In genomic region chr19:40928859-40929258, GRCh38 we compare ENCODE assay signal across 1 cellular context.
TF ChIP-seq lines count a peak whose summit lies in the region.

No MANE protein-coding gene starts in this region.

TF ChIP-seq in K562, 482 proteins besides CTCF, POLR2A, EP300 and RAD21 (continued from another document and continues in another):
- TF ChIP-seq, protein P1, sequence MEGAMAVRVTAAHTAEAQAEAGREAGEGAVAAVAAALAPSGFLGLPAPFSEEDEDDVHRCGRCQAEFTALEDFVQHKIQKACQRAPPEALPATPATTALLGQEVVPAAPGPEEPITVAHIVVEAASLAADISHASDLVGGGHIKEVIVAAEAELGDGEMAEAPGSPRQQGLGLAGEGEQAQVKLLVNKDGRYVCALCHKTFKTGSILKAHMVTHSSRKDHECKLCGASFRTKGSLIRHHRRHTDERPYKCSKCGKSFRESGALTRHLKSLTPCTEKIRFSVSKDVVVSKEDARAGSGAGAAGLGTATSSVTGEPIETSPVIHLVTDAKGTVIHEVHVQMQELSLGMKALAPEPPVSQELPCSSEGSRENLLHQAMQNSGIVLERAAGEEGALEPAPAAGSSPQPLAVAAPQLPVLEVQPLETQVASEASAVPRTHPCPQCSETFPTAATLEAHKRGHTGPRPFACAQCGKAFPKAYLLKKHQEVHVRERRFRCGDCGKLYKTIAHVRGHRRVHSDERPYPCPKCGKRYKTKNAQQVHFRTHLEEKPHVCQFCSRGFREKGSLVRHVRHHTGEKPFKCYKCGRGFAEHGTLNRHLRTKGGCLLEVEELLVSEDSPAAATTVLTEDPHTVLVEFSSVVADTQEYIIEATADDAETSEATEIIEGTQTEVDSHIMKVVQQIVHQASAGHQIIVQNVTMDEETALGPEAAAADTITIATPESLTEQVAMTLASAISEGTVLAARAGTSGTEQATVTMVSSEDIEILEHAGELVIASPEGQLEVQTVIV (CRISPR knock-in tag; IDR thresholded peaks at IDR 0.05; ENCODE audit: borderline replicate concordance): no peak
- TF ChIP-seq NR2C1 (IDR thresholded peaks at IDR 0.05) (no peak), NR2C1 (tag; IDR thresholded peaks at IDR 0.05) (peak; percentile 46; the same call in 1 of the 2 replicates), KLF10 (CRISPR knock-in tag; IDR thresholded peaks at IDR 0.05) (no peak), ZNF24 (IDR thresholded peaks at IDR 0.05) (no peak), MAFK (IDR thresholded peaks at IDR 0.05; ENCODE audit: low read length) (no peak), NCOA4 (IDR thresholded peaks at IDR 0.05; ENCODE audit: partially characterized antibody) (no peak), BMI1 (IDR thresholded peaks at IDR 0.05; ENCODE audit: low read length) (no peak), HDAC2 (IDR thresholded peaks at IDR 0.05) (no peak), NRF1 (conservative IDR thresholded peaks at IDR 0.05 in 1 of 2, IDR thresholded peaks at IDR 0.05 in 1 of 2) (no peak), FOXP1 (CRISPR knock-in tag; IDR thresholded peaks at IDR 0.05) (no peak), ZFX (CRISPR knock-in tag; IDR thresholded peaks at IDR 0.05) (0 out of 2 replicates have a peak, but pooled peaks have one; percentile 26), POLR2G (IDR thresholded peaks at IDR 0.05; ENCODE audit: low read depth, low read length) (no peak), MCM2 (IDR thresholded peaks at IDR 0.05; ENCODE audit: low read depth) (no peak), PTBP1 (IDR thresholded peaks at IDR 0.05; ENCODE audit: low read depth, low read length) (no peak), KAT7 (CRISPR knock-in tag; IDR thresholded peaks at IDR 0.05; ENCODE audit: borderline replicate concordance) (no peak), MITF (IDR thresholded peaks at IDR 0.05) (peak; percentile 84), RNF2 (IDR thresholded peaks at IDR 0.05) (no peak), TCF15 (CRISPR knock-in tag; IDR thresholded peaks at IDR 0.05) (no peak), ILF3 (IDR thresholded peaks at IDR 0.05; ENCODE audit: borderline replicate concordance) (no peak), COPS2 (conservative IDR thresholded peaks at IDR 0.05) (no peak), BRD4 (IDR thresholded peaks at IDR 0.05) (no peak), ZFP36 (IDR thresholded peaks at IDR 0.05; ENCODE audit: low read depth, low read length, partially characterized antibody) (no peak), JUND (IDR thresholded peaks at IDR 0.05; ENCODE audit: borderline replicate concordance, low read depth, low read length) (peak; percentile 45; the same call in 1 of the 2 replicates), JUND (tag; IDR thresholded peaks at IDR 0.05; ENCODE audit: borderline replicate concordance, low read depth, low read length) (no peak), HNRNPLL (IDR thresholded peaks at IDR 0.05; ENCODE audit: low read depth, low read length, poor library complexity, severe bottlenecking) (no peak), SMARCA4 (IDR thresholded peaks at IDR 0.05) (peak; percentile 79), RBM14 (IDR thresholded peaks at IDR 0.05; ENCODE audit: borderline replicate concordance, insufficient read depth, low read depth, low read length) (no peak), ZNF780A (CRISPR knock-in tag; IDR thresholded peaks at IDR 0.05) (no peak), SREBF2 (CRISPR knock-in tag; IDR thresholded peaks at IDR 0.05) (no peak), ZBTB7A (IDR thresholded peaks at IDR 0.05; ENCODE audit: borderline replicate concordance, control insufficient read depth, low read depth, low read length) (no peak), CBFA2T2 (conservative IDR thresholded peaks at IDR 0.05) (peak; percentile 53), EWSR1 (IDR thresholded peaks at IDR 0.05; ENCODE audit: borderline replicate concordance, low read depth, partially characterized antibody) (no peak), SMAD2 (IDR thresholded peaks at IDR 0.05; ENCODE audit: low read depth, low read length) (no peak)
- TF ChIP-seq, protein P2, sequence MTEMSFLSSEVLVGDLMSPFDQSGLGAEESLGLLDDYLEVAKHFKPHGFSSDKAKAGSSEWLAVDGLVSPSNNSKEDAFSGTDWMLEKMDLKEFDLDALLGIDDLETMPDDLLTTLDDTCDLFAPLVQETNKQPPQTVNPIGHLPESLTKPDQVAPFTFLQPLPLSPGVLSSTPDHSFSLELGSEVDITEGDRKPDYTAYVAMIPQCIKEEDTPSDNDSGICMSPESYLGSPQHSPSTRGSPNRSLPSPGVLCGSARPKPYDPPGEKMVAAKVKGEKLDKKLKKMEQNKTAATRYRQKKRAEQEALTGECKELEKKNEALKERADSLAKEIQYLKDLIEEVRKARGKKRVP (CRISPR knock-in tag; IDR thresholded peaks at IDR 0.05): no peak
- TF ChIP-seq, protein P3, sequence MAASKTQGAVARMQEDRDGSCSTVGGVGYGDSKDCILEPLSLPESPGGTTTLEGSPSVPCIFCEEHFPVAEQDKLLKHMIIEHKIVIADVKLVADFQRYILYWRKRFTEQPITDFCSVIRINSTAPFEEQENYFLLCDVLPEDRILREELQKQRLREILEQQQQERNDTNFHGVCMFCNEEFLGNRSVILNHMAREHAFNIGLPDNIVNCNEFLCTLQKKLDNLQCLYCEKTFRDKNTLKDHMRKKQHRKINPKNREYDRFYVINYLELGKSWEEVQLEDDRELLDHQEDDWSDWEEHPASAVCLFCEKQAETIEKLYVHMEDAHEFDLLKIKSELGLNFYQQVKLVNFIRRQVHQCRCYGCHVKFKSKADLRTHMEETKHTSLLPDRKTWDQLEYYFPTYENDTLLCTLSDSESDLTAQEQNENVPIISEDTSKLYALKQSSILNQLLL (CRISPR knock-in tag; IDR thresholded peaks at IDR 0.05; ENCODE audit: borderline replicate concordance): no peak
- TF ChIP-seq, protein P4, sequence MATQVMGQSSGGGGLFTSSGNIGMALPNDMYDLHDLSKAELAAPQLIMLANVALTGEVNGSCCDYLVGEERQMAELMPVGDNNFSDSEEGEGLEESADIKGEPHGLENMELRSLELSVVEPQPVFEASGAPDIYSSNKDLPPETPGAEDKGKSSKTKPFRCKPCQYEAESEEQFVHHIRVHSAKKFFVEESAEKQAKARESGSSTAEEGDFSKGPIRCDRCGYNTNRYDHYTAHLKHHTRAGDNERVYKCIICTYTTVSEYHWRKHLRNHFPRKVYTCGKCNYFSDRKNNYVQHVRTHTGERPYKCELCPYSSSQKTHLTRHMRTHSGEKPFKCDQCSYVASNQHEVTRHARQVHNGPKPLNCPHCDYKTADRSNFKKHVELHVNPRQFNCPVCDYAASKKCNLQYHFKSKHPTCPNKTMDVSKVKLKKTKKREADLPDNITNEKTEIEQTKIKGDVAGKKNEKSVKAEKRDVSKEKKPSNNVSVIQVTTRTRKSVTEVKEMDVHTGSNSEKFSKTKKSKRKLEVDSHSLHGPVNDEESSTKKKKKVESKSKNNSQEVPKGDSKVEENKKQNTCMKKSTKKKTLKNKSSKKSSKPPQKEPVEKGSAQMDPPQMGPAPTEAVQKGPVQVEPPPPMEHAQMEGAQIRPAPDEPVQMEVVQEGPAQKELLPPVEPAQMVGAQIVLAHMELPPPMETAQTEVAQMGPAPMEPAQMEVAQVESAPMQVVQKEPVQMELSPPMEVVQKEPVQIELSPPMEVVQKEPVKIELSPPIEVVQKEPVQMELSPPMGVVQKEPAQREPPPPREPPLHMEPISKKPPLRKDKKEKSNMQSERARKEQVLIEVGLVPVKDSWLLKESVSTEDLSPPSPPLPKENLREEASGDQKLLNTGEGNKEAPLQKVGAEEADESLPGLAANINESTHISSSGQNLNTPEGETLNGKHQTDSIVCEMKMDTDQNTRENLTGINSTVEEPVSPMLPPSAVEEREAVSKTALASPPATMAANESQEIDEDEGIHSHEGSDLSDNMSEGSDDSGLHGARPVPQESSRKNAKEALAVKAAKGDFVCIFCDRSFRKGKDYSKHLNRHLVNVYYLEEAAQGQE (CRISPR knock-in tag; IDR thresholded peaks at IDR 0.05; ENCODE audit: low read depth): no peak
- TF ChIP-seq, protein P5, sequence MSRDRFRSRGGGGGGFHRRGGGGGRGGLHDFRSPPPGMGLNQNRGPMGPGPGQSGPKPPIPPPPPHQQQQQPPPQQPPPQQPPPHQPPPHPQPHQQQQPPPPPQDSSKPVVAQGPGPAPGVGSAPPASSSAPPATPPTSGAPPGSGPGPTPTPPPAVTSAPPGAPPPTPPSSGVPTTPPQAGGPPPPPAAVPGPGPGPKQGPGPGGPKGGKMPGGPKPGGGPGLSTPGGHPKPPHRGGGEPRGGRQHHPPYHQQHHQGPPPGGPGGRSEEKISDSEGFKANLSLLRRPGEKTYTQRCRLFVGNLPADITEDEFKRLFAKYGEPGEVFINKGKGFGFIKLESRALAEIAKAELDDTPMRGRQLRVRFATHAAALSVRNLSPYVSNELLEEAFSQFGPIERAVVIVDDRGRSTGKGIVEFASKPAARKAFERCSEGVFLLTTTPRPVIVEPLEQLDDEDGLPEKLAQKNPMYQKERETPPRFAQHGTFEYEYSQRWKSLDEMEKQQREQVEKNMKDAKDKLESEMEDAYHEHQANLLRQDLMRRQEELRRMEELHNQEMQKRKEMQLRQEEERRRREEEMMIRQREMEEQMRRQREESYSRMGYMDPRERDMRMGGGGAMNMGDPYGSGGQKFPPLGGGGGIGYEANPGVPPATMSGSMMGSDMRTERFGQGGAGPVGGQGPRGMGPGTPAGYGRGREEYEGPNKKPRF (IDR thresholded peaks at IDR 0.05; ENCODE audit: low read depth, low read length): no peak
- TF ChIP-seq, protein P6, sequence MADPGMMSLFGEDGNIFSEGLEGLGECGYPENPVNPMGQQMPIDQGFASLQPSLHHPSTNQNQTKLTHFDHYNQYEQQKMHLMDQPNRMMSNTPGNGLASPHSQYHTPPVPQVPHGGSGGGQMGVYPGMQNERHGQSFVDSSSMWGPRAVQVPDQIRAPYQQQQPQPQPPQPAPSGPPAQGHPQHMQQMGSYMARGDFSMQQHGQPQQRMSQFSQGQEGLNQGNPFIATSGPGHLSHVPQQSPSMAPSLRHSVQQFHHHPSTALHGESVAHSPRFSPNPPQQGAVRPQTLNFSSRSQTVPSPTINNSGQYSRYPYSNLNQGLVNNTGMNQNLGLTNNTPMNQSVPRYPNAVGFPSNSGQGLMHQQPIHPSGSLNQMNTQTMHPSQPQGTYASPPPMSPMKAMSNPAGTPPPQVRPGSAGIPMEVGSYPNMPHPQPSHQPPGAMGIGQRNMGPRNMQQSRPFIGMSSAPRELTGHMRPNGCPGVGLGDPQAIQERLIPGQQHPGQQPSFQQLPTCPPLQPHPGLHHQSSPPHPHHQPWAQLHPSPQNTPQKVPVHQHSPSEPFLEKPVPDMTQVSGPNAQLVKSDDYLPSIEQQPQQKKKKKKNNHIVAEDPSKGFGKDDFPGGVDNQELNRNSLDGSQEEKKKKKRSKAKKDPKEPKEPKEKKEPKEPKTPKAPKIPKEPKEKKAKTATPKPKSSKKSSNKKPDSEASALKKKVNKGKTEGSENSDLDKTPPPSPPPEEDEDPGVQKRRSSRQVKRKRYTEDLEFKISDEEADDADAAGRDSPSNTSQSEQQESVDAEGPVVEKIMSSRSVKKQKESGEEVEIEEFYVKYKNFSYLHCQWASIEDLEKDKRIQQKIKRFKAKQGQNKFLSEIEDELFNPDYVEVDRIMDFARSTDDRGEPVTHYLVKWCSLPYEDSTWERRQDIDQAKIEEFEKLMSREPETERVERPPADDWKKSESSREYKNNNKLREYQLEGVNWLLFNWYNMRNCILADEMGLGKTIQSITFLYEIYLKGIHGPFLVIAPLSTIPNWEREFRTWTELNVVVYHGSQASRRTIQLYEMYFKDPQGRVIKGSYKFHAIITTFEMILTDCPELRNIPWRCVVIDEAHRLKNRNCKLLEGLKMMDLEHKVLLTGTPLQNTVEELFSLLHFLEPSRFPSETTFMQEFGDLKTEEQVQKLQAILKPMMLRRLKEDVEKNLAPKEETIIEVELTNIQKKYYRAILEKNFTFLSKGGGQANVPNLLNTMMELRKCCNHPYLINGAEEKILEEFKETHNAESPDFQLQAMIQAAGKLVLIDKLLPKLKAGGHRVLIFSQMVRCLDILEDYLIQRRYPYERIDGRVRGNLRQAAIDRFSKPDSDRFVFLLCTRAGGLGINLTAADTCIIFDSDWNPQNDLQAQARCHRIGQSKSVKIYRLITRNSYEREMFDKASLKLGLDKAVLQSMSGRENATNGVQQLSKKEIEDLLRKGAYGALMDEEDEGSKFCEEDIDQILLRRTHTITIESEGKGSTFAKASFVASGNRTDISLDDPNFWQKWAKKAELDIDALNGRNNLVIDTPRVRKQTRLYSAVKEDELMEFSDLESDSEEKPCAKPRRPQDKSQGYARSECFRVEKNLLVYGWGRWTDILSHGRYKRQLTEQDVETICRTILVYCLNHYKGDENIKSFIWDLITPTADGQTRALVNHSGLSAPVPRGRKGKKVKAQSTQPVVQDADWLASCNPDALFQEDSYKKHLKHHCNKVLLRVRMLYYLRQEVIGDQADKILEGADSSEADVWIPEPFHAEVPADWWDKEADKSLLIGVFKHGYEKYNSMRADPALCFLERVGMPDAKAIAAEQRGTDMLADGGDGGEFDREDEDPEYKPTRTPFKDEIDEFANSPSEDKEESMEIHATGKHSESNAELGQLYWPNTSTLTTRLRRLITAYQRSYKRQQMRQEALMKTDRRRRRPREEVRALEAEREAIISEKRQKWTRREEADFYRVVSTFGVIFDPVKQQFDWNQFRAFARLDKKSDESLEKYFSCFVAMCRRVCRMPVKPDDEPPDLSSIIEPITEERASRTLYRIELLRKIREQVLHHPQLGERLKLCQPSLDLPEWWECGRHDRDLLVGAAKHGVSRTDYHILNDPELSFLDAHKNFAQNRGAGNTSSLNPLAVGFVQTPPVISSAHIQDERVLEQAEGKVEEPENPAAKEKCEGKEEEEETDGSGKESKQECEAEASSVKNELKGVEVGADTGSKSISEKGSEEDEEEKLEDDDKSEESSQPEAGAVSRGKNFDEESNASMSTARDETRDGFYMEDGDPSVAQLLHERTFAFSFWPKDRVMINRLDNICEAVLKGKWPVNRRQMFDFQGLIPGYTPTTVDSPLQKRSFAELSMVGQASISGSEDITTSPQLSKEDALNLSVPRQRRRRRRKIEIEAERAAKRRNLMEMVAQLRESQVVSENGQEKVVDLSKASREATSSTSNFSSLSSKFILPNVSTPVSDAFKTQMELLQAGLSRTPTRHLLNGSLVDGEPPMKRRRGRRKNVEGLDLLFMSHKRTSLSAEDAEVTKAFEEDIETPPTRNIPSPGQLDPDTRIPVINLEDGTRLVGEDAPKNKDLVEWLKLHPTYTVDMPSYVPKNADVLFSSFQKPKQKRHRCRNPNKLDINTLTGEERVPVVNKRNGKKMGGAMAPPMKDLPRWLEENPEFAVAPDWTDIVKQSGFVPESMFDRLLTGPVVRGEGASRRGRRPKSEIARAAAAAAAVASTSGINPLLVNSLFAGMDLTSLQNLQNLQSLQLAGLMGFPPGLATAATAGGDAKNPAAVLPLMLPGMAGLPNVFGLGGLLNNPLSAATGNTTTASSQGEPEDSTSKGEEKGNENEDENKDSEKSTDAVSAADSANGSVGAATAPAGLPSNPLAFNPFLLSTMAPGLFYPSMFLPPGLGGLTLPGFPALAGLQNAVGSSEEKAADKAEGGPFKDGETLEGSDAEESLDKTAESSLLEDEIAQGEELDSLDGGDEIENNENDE (IDR thresholded peaks at IDR 0.05; ENCODE audit: low read depth, low read length): no peak
